In genomic region chr4:2722033-2722432, GRCh38 we compare ENCODE assay signal across 16 cellular contexts. TPM values are rescaled to one million over a fixed set of nuclear protein-coding genes. Genes with fewer than 3 reads are reported as not detected.
DNase-seq lines count a peak whose midpoint lies in the region; ATAC-seq lines count a peak whose summit lies in the region.
"Had no signal": no experiment of that assay in that cellular context is flagged by ENCODE, and none has a peak within 500 bp of the region (broad histone marks: within the 10 kb centered on the region; RNA-seq: fewer than 3 reads in every experiment).

No MANE protein-coding gene starts in this region.

- CTCF ChIA-PET in activated CD4-positive, alpha-beta T cell treated with anti-CD3 and anti-CD28 coated beads for 36 hours (lab: Charles Lee), result no interaction called here

- no peak overlapping the region for H3K27ac Mint-ChIP-seq in activated CD4-positive, alpha-beta T cell treated with anti-CD3 and anti-CD28 coated beads for 36 hours
- H3K27ac Mint-ChIP-seq in activated T-helper 2 cell treated with anti-CD3 and anti-CD28 coated beads, Interferon-gamma antibody, Interleukin-2, Interleukin-4, amounts not matched to agents 10 μg/mL and 5 μg/mL and 100 μg/mL, durations not matched to agents 14 hours and 24 hours and 36 hours, result peak overlapping the region; percentile 0
- H3K27ac Mint-ChIP-seq in naive thymus-derived CD8-positive, alpha-beta T cell, result peak overlapping the region in 7 of 10 donors; percentile 40 to 87 (median 78)

- no peak overlapping the region for H3K4me3 Mint-ChIP-seq in activated CD4-positive, alpha-beta T cell treated with anti-CD3 and anti-CD28 coated beads for 36 hours
- no peak overlapping the region for H3K4me3 Mint-ChIP-seq in activated T-helper 2 cell treated with anti-CD3 and anti-CD28 coated beads, Interferon-gamma antibody, Interleukin-2, Interleukin-4, amounts not matched to agents 10 μg/mL and 5 μg/mL and 100 μg/mL, durations not matched to agents 14 hours and 24 hours and 36 hours (ENCODE audit: low read depth)
- peak overlapping the region in 2 of 10 donors; percentile 29 to 34 for H3K4me3 Mint-ChIP-seq in naive thymus-derived CD8-positive, alpha-beta T cell

- POLR2A ChIA-PET in activated CD4-positive, alpha-beta T cell treated with anti-CD3 and anti-CD28 coated beads for 36 hours (lab: Charles Lee), result no interaction called here
- POLR2A ChIA-PET in naive thymus-derived CD8-positive, alpha-beta T cell (lab: Charles Lee), result no interaction called here

- peaks cover 21% of the 10 kb centered on the region for H3K36me3 Mint-ChIP-seq in activated CD4-positive, alpha-beta T cell treated with anti-CD3 and anti-CD28 coated beads for 36 hours (ENCODE audit: low read depth)
- peaks cover 28% of the 10 kb centered on the region for H3K36me3 Mint-ChIP-seq in activated T-helper 2 cell treated with anti-CD3 and anti-CD28 coated beads, Interferon-gamma antibody, Interleukin-2, Interleukin-4, amounts not matched to agents 10 μg/mL and 5 μg/mL and 100 μg/mL, durations not matched to agents 14 hours and 24 hours and 36 hours (ENCODE audit: low read depth)
- peaks cover 0 to 46% (median 13%) of the 10 kb centered on the region in 3 donors for H3K36me3 Mint-ChIP-seq in naive thymus-derived CD8-positive, alpha-beta T cell

- H3K27me3 Mint-ChIP-seq in activated CD4-positive, alpha-beta T cell treated with anti-CD3 and anti-CD28 coated beads for 36 hours, result no peaks in the 10 kb centered on the region
- no peaks in the 10 kb centered on the region for H3K27me3 Mint-ChIP-seq in activated T-helper 2 cell treated with anti-CD3 and anti-CD28 coated beads, Interferon-gamma antibody, Interleukin-2, Interleukin-4, amounts not matched to agents 10 μg/mL and 5 μg/mL and 100 μg/mL, durations not matched to agents 14 hours and 24 hours and 36 hours (ENCODE audit: low read depth)
- no peaks in the 10 kb centered on the region for H3K27me3 Mint-ChIP-seq in naive thymus-derived CD8-positive, alpha-beta T cell

- intact Hi-C loops in activated CD4-positive, alpha-beta T cell treated with anti-CD3 and anti-CD28 coated beads for 36 hours (cut with DNase I, micrococcal nuclease), result no loop called here
- intact Hi-C loops in activated T-helper 2 cell treated with anti-CD3 and anti-CD28 coated beads, Interferon-gamma antibody, Interleukin-2, Interleukin-4, amounts not matched to agents 10 μg/mL and 5 μg/mL and 100 μg/mL, durations not matched to agents 14 hours and 24 hours and 36 hours (cut with micrococcal nuclease), result no loop called here

- H3K4me1 Mint-ChIP-seq in activated CD4-positive, alpha-beta T cell treated with anti-CD3 and anti-CD28 coated beads for 36 hours, result peaks cover 16% of the 10 kb centered on the region
- peaks cover 3% of the 10 kb centered on the region for H3K4me1 Mint-ChIP-seq in activated T-helper 2 cell treated with anti-CD3 and anti-CD28 coated beads, Interferon-gamma antibody, Interleukin-2, Interleukin-4, amounts not matched to agents 10 μg/mL and 5 μg/mL and 100 μg/mL, durations not matched to agents 14 hours and 24 hours and 36 hours (ENCODE audit: low read depth)
- peaks cover 10 to 25% (median 18%) of the 10 kb centered on the region in 4 donors for H3K4me1 Mint-ChIP-seq in naive thymus-derived CD8-positive, alpha-beta T cell

- peak; percentile 46 for ATAC-seq in activated CD4-positive, alpha-beta T cell treated with anti-CD3 and anti-CD28 coated beads for 36 hours
- no peak for ATAC-seq in naive thymus-derived CD8-positive, alpha-beta T cell
- ATAC-seq in left lobe of liver, result no peak
- ATAC-seq: esophagus mucosa, Right ventricle myocardium inferior had no signal

- no peaks in the 10 kb centered on the region for H3K9me3 Mint-ChIP-seq in activated CD4-positive, alpha-beta T cell treated with anti-CD3 and anti-CD28 coated beads for 36 hours (ENCODE audit: low read depth)
- H3K9me3 Mint-ChIP-seq in activated T-helper 2 cell treated with anti-CD3 and anti-CD28 coated beads, Interferon-gamma antibody, Interleukin-2, Interleukin-4, amounts not matched to agents 10 μg/mL and 5 μg/mL and 100 μg/mL, durations not matched to agents 14 hours and 24 hours and 36 hours, result no peaks in the 10 kb centered on the region
- no peaks in the 10 kb centered on the region for H3K9me3 Mint-ChIP-seq in naive thymus-derived CD8-positive, alpha-beta T cell
- H3K9me3 Mint-ChIP-seq: activated naive CD4-positive, alpha-beta T cell treated with anti-CD3 and anti-CD28 coated beads, Interleukin-2, amount 50 U/mL, for 72 hours had no signal

- peak; percentile 28 for DNase-seq in activated CD4-positive, alpha-beta T cell treated with anti-CD3 and anti-CD28 coated beads for 36 hours
- DNase-seq in activated CD4-positive, alpha-beta T cell treated with anti-CD3 and anti-CD28 coated beads, Interleukin-2, amount 50 U/mL, for 4 hours, result no peak
- peak; percentile 21 for DNase-seq in D341Med (ENCODE audit: low spot score)
- DNase-seq in activated T-helper 2 cell treated with anti-CD3 and anti-CD28 coated beads, Interferon-gamma antibody, Interleukin-2, Interleukin-4, amounts not matched to agents 10 μg/mL and 5 μg/mL and 100 μg/mL, durations not matched to agents 14 hours and 24 hours and 36 hours (ENCODE audit: low spot score), result no peak
- no peak for DNase-seq in naive thymus-derived CD8-positive, alpha-beta T cell
- no peak for DNase-seq in stimulated activated CD4-positive, alpha-beta T cell treated with anti-CD3 and anti-CD28 coated beads, Interleukin-1b, Interleukin-23, amount 100 ng/mL, for 48 hours
- DNase-seq in left lobe of liver (ENCODE audit: low spot score), result no peak
- no peak for DNase-seq in SKM-1 treated with dmso at 0.1 percent for 144 hours (lab: John Stamatoyannopoulos, UW; ENCODE audit: unreplicated experiment)
- DNase-seq: activated CD4-positive, alpha-beta T cell treated with anti-CD3 and anti-CD28 coated beads for 4 hours; foreskin melanocyte; hippocampal formation; NCI-H748 treated with DMSO at 0.1 percent for 48 hours; stimulated activated CD4-positive, alpha-beta T cell treated with anti-CD3 and anti-CD28 coated beads, Interleukin-4, amount 100 ng/mL, for 4 hours had no signal

RNA-seq across cellular contexts. Expression of gene TNIP2, which starts 34.1 kb away (rescaled TPM):
- 10 to 100 TPM; 50.6 to 59.4 TPM for total RNA-seq in activated CD4-positive, alpha-beta T cell treated with anti-CD3 and anti-CD28 coated beads for 36 hours
- 69.2 and 72.1 TPM in 2 replicates for total RNA-seq in activated T-helper 2 cell treated with anti-CD3 and anti-CD28 coated beads, Interferon-gamma antibody, Interleukin-2, Interleukin-4, amounts not matched to agents 10 μg/mL and 5 μg/mL and 100 μg/mL, durations not matched to agents 14 hours and 24 hours and 36 hours
- 10 to 100 TPM; 48.1 to 48.4 TPM for total RNA-seq in naive thymus-derived CD8-positive, alpha-beta T cell
- 10 to 100 TPM; 34.2 to 52.5 (median 43.5) TPM for polyA plus RNA-seq in naive thymus-derived CD8-positive, alpha-beta T cell
- 13.1 TPM for total RNA-seq in left lobe of liver

Comparison
In these comparisons a context has a peak if more than half of its experiments do, and no peak if none do; other contexts are left out.
1. DNase-seq: peak in activated CD4-positive, alpha-beta T cell treated with anti-CD3 and anti-CD28 coated beads for 36 hours (single experiment) and D341Med (single experiment); none in activated CD4-positive, alpha-beta T cell treated with anti-CD3 and anti-CD28 coated beads, Interleukin-2, amount 50 U/mL, for 4 hours (0 of 2), activated T-helper 2 cell treated with anti-CD3 and anti-CD28 coated beads, Interferon-gamma antibody, Interleukin-2, Interleukin-4, amounts not matched to agents 10 μg/mL and 5 μg/mL and 100 μg/mL, durations not matched to agents 14 hours and 24 hours and 36 hours (single experiment), naive thymus-derived CD8-positive, alpha-beta T cell (0 of 10), stimulated activated CD4-positive, alpha-beta T cell treated with anti-CD3 and anti-CD28 coated beads, Interleukin-1b, Interleukin-23, amount 100 ng/mL, for 48 hours (single experiment), left lobe of liver (single experiment) and SKM-1 treated with dmso at 0.1 percent for 144 hours (single experiment).